8 cellular contexts compared by ENCODE assay signal in genomic region chr12:5442251-5443006, GRCh38. TPM values are rescaled to one million over a fixed set of nuclear protein-coding genes. Genes with fewer than 3 reads are reported as not detected.
A peak's percentile ranks its signal among the peaks of the same experiment; 100 is the strongest.
DNase-seq lines count a peak whose midpoint lies in the region; ATAC-seq, FAIRE-seq and TF ChIP-seq lines count a peak whose summit lies in the region.

No MANE protein-coding gene starts in this region.

- WGBS in small intestine, 3 donors, result 64 to 66% (median 64%) methylated on average over 11 of the region's 11 CpGs

- H3K9me3 ChIP-seq in small intestine (ENCODE audit: control insufficient read depth, low read depth), result no peaks in the 10 kb centered on the region

- H3K27me3 Mint-ChIP-seq in HFFc6 (ENCODE audit: insufficient read depth), result peaks cover 6% of the 10 kb centered on the region
- H3K27me3 Mint-ChIP-seq in activated CD4-positive, alpha-beta memory T cell treated with anti-CD3 and anti-CD28 coated beads, Interleukin-2, amount 10 ng/mL, durations not matched to agents 7 days and 5 days, result no peaks in the 10 kb centered on the region

- CTCF ChIA-PET in activated CD4-positive, alpha-beta memory T cell treated with anti-CD3 and anti-CD28 coated beads, Interleukin-2, amount 10 ng/mL, durations not matched to agents 7 days and 5 days (lab: Charles Lee), result no interaction called here

- peaks cover 10% of the 10 kb centered on the region for H3K36me3 Mint-ChIP-seq in HFFc6 (ENCODE audit: low read depth)
- H3K36me3 Mint-ChIP-seq in activated CD4-positive, alpha-beta memory T cell treated with anti-CD3 and anti-CD28 coated beads, Interleukin-2, amount 10 ng/mL, durations not matched to agents 7 days and 5 days (ENCODE audit: low read depth), result no peaks in the 10 kb centered on the region

- H3K27me3 ChIP-seq in foreskin keratinocyte (peaks cover 59% of the 10 kb centered on the region), small intestine (ENCODE audit: control insufficient read depth in 2 of 2, insufficient read depth in 2 of 2, low read length in 2 of 2) (no peaks in the 10 kb centered on the region)

- H3K9me3 Mint-ChIP-seq in HFFc6, result no peaks in the 10 kb centered on the region; the same call in 1 of the 2 replicates
- no peaks in the 10 kb centered on the region for H3K9me3 Mint-ChIP-seq in activated CD4-positive, alpha-beta memory T cell treated with anti-CD3 and anti-CD28 coated beads, Interleukin-2, amount 10 ng/mL, durations not matched to agents 7 days and 5 days

- FAIRE-seq in small intestine (lab: Jason Lieb, UNC), result no peak

- peaks cover 53% of the 10 kb centered on the region for H3K4me1 Mint-ChIP-seq in HFFc6 (ENCODE audit: low read depth)
- no peaks in the 10 kb centered on the region for H3K4me1 Mint-ChIP-seq in activated CD4-positive, alpha-beta memory T cell treated with anti-CD3 and anti-CD28 coated beads, Interleukin-2, amount 10 ng/mL, durations not matched to agents 7 days and 5 days

- H3K27ac ChIP-seq in foreskin keratinocyte, result no peak overlapping the region
- H3K27ac ChIP-seq in small intestine (ENCODE audit: low read depth in 1 of 2, low read length in 1 of 2), result no peak overlapping the region

- H3K4me3 ChIP-seq in AG09309 (ENCODE audit: control insufficient read depth, low read depth, low read length), result no peak overlapping the region
- H3K4me3 ChIP-seq in small intestine (ENCODE audit: low read depth in 1 of 2, low read length in 2 of 2), result no peak overlapping the region

- ATAC-seq in foreskin keratinocyte (peak; percentile 61), HG02973 (IDR thresholded peaks at IDR 0.05; ENCODE audit: unreplicated experiment) (no peak)

- TF ChIP-seq CTCF in AG09309 (IDR thresholded peaks at IDR 0.05; ENCODE audit: control insufficient read depth, insufficient read depth, low read depth, low read length, missing control alignments) (peak; percentile 73), HFFc6 (IDR thresholded peaks at IDR 0.05) (peak; percentile 85), foreskin keratinocyte (conservative IDR thresholded peaks at IDR 0.05) (peak; percentile 69)

- H3K27ac Mint-ChIP-seq in HFFc6, result peak overlapping the region; percentile 53
- no peak overlapping the region for H3K27ac Mint-ChIP-seq in activated CD4-positive, alpha-beta memory T cell treated with anti-CD3 and anti-CD28 coated beads, Interleukin-2, amount 10 ng/mL, durations not matched to agents 7 days and 5 days

- POLR2A ChIA-PET in activated CD4-positive, alpha-beta memory T cell treated with anti-CD3 and anti-CD28 coated beads, Interleukin-2, amount 10 ng/mL, durations not matched to agents 7 days and 5 days (lab: Charles Lee), result no interaction called here

- no peak overlapping the region for H3K4me3 Mint-ChIP-seq in HFFc6
- H3K4me3 Mint-ChIP-seq in activated CD4-positive, alpha-beta memory T cell treated with anti-CD3 and anti-CD28 coated beads, Interleukin-2, amount 10 ng/mL, durations not matched to agents 7 days and 5 days, result no peak overlapping the region

- H3K36me3 ChIP-seq in small intestine (ENCODE audit: control insufficient read depth in 2 of 2, insufficient read depth in 2 of 2, low read length in 2 of 2), result no peaks in the 10 kb centered on the region

- DNase-seq in AG09309 (ENCODE audit: low read depth), result peak; percentile 46
- peak; percentile 73 for DNase-seq in HFFc6
- DNase-seq in RPMI7951 (ENCODE audit: low read depth), result peak; percentile 62
- no peak for DNase-seq in foreskin keratinocyte
- DNase-seq in small intestine, result peak; percentile 63
- DNase-seq in activated CD4-positive, alpha-beta memory T cell treated with anti-CD3 and anti-CD28 coated beads, Interleukin-2, amount 10 ng/mL, durations not matched to agents 7 days and 5 days, result no peak
- DNase-seq in stimulated activated CD4-positive, alpha-beta T cell treated with anti-CD3 and anti-CD28 coated beads, Interleukin-2, amount 100 ng/mL, for 24 hours, result no peak

- H3K4me1 ChIP-seq in foreskin keratinocyte (no peaks in the 10 kb centered on the region), small intestine (ENCODE audit: control insufficient read depth in 2 of 2, insufficient read depth in 1 of 2, low read depth in 1 of 2, low read length in 1 of 2) (peaks cover 0 to 6% of the 10 kb centered on the region in 2 donors)

RNA-seq across cellular contexts. Expression of gene NTF3, which starts 10.5 kb away (rescaled TPM):
- 1 to 10 TPM; 5.2 to 9.5 (median 8.6) TPM for total RNA-seq in HFFc6 (2021; fragmentation: NEBNext Ultra II Directional; extraction: Animal tissue kit (Norgen Biotek cat#: 25700))
- total RNA-seq in RPMI7951 (2014; rRNA removed; shearing (Covaris generic)), result 8.6 and 9.4 TPM in 2 replicates
- total RNA-seq in foreskin keratinocyte, result not detected in 2 replicates
- polyA plus RNA-seq in foreskin keratinocyte (not detected in 2 replicates), small intestine (1 to 10 TPM; 1.4 to 4.9 (median 2.2) TPM)
- not detected for total RNA-seq in activated CD4-positive, alpha-beta memory T cell treated with anti-CD3 and anti-CD28 coated beads, Interleukin-2, amount 10 ng/mL, durations not matched to agents 7 days and 5 days

Comparison
In these comparisons a context has a peak if more than half of its experiments do, and no peak if none do; other contexts are left out.
1. DNase-seq: peak in AG09309 (single experiment), HFFc6 (single experiment), RPMI7951 (single experiment) and small intestine (single experiment); none in foreskin keratinocyte (0 of 2), activated CD4-positive, alpha-beta memory T cell treated with anti-CD3 and anti-CD28 coated beads, Interleukin-2, amount 10 ng/mL, durations not matched to agents 7 days and 5 days (single experiment) and stimulated activated CD4-positive, alpha-beta T cell treated with anti-CD3 and anti-CD28 coated beads, Interleukin-2, amount 100 ng/mL, for 24 hours (0 of 2).
2. Peak in every context shown above with its lines, with median percentiles within 50 percentile points of each other: CTCF ChIP-seq.